In the genomic region with DNA sequence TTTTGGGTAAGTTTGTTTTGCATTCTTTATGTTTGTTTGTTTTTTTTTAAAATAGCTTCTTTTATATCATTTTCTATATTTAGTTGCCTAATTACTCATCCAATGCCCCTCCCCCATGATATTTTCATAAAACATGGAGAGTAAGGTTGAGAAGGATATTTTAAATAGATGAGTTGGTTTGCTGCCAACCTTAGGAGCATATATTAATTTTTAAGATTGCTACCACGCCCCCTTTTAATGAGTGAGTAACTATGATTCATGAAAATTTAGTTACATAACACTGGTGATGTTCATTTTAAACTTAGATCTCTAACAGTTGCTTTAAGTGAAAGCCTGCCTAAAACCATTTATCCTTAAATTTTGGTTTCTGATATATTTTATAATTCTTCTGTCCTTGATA, we compare ENCODE assay signal across 16 cellular contexts. TPM values are rescaled to one million over a fixed set of nuclear protein-coding genes. Genes with fewer than 3 reads are reported as not detected.
DNase-seq lines count a peak whose midpoint lies in the region; ATAC-seq, FAIRE-seq and TF ChIP-seq lines count a peak whose summit lies in the region.
"Had no signal": no experiment of that assay in that cellular context is flagged by ENCODE, and none has a peak within 500 bp of the region (broad histone marks: within the 10 kb centered on the region; RNA-seq: fewer than 3 reads in every experiment).

No MANE protein-coding gene starts in this region.

- peak overlapping the region; percentile 60 for H3K27ac Mint-ChIP-seq in T-helper 1 cell treated with Interleukin-12 subunit alpha and Interleukin-12 subunit beta and Interleukin-4 antibody, amounts not matched to agents 30 μg/mL and 1 μg/mL, for 36 hours
- peak overlapping the region; percentile 69 for H3K27ac Mint-ChIP-seq in HFFc6
- peak overlapping the region; percentile 88 for H3K27ac Mint-ChIP-seq in activated naive CD8-positive, alpha-beta T cell treated with anti-CD3 and anti-CD28 coated beads, Interleukin-2, amount 10 ng/mL, durations not matched to agents 7 days and 5 days

- H3K36me3 ChIP-seq in WERI-Rb-1, result peaks cover 71% of the 10 kb centered on the region

- no peak overlapping the region for H3K4me3 ChIP-seq in WERI-Rb-1 (ENCODE audit: low read depth, low read length)
- H3K4me3 ChIP-seq: HAP-1, thoracic aorta had no signal

- H3K36me3 Mint-ChIP-seq in T-helper 1 cell treated with Interleukin-12 subunit alpha and Interleukin-12 subunit beta and Interleukin-4 antibody, amounts not matched to agents 30 μg/mL and 1 μg/mL, for 36 hours (ENCODE audit: low read depth), result peaks cover 48% of the 10 kb centered on the region
- H3K36me3 Mint-ChIP-seq in HFFc6 (ENCODE audit: low read depth), result peaks cover 67% of the 10 kb centered on the region
- peaks cover 45% of the 10 kb centered on the region for H3K36me3 Mint-ChIP-seq in activated naive CD8-positive, alpha-beta T cell treated with anti-CD3 and anti-CD28 coated beads, Interleukin-2, amount 10 ng/mL, durations not matched to agents 7 days and 5 days

- H3K4me3 Mint-ChIP-seq in T-helper 1 cell treated with Interleukin-12 subunit alpha and Interleukin-12 subunit beta and Interleukin-4 antibody, amounts not matched to agents 30 μg/mL and 1 μg/mL, for 36 hours, result peak overlapping the region; percentile 29
- H3K4me3 Mint-ChIP-seq in HFFc6, result peak overlapping the region; percentile 17; the same call in 1 of the 2 replicates
- peak overlapping the region; percentile 68 for H3K4me3 Mint-ChIP-seq in activated naive CD8-positive, alpha-beta T cell treated with anti-CD3 and anti-CD28 coated beads, Interleukin-2, amount 10 ng/mL, durations not matched to agents 7 days and 5 days

- H3K27me3 ChIP-seq in WERI-Rb-1 (ENCODE audit: insufficient read depth, low read depth, severe bottlenecking), result no peaks in the 10 kb centered on the region

- POLR2A ChIA-PET in activated naive CD8-positive, alpha-beta T cell treated with anti-CD3 and anti-CD28 coated beads, Interleukin-2, amount 10 ng/mL, durations not matched to agents 7 days and 5 days (lab: Charles Lee), result interaction anchor here (0.5 to 1.2 kb wide), 5 partner anchors 10 to 320 kb away, joined by 3 to 7 read pairs (median 5); partner anchors contain the start of genes RSRP1 and TMEM50A

- FAIRE-seq in islet of Langerhans (lab: Jason Lieb, UNC), result peak; percentile 5

- TF ChIP-seq CTCF in HFFc6 (IDR thresholded peaks at IDR 0.05), result no peak
- TF ChIP-seq CTCF in WERI-Rb-1 (IDR thresholded peaks at IDR 0.05; ENCODE audit: low read depth, low read length), result no peak

- H3K9me3 Mint-ChIP-seq in T-helper 1 cell treated with Interleukin-12 subunit alpha and Interleukin-12 subunit beta and Interleukin-4 antibody, amounts not matched to agents 30 μg/mL and 1 μg/mL, for 36 hours, result no peaks in the 10 kb centered on the region
- H3K9me3 Mint-ChIP-seq in HFFc6, result no peaks in the 10 kb centered on the region
- no peaks in the 10 kb centered on the region for H3K9me3 Mint-ChIP-seq in activated naive CD8-positive, alpha-beta T cell treated with anti-CD3 and anti-CD28 coated beads, Interleukin-2, amount 10 ng/mL, durations not matched to agents 7 days and 5 days

- DNase-seq in T-helper 1 cell (no peak), HFFc6 (peak; percentile 18), NCI-H187 treated with DMSO at 0.1 percent for 48 hours (lab: John Stamatoyannopoulos, UW) (no peak), WERI-Rb-1 (no peak)
- DNase-seq in activated naive CD8-positive, alpha-beta T cell treated with anti-CD3 and anti-CD28 coated beads, Interleukin-2, amount 10 ng/mL, durations not matched to agents 7 days and 5 days, result no peak
- no peak for DNase-seq in central memory CD4-positive, alpha-beta T cell
- DNase-seq: activated CD4-positive, alpha-beta T cell treated with anti-CD3 and anti-CD28 coated beads for 1 hour; activated gamma-delta T cell treated with Interleukin-2 at 50 U/mL for 16 hours; COR-L47; mesendoderm; nucleus accumbens had no signal

- H3K27ac ChIP-seq in WERI-Rb-1, result no peak overlapping the region
- H3K27ac ChIP-seq: 22Rv1, thoracic aorta had no signal

- H3K9me3 ChIP-seq in WERI-Rb-1 (ENCODE audit: severe bottlenecking), result no peaks in the 10 kb centered on the region
- H3K9me3 ChIP-seq: HAP-1, thoracic aorta had no signal

- peaks cover 34% of the 10 kb centered on the region for H3K4me1 Mint-ChIP-seq in T-helper 1 cell treated with Interleukin-12 subunit alpha and Interleukin-12 subunit beta and Interleukin-4 antibody, amounts not matched to agents 30 μg/mL and 1 μg/mL, for 36 hours (ENCODE audit: low read depth)
- peaks cover 63% of the 10 kb centered on the region for H3K4me1 Mint-ChIP-seq in HFFc6 (ENCODE audit: low read depth)
- peaks cover 47% of the 10 kb centered on the region for H3K4me1 Mint-ChIP-seq in activated naive CD8-positive, alpha-beta T cell treated with anti-CD3 and anti-CD28 coated beads, Interleukin-2, amount 10 ng/mL, durations not matched to agents 7 days and 5 days

- no peaks in the 10 kb centered on the region for H3K27me3 Mint-ChIP-seq in T-helper 1 cell treated with Interleukin-12 subunit alpha and Interleukin-12 subunit beta and Interleukin-4 antibody, amounts not matched to agents 30 μg/mL and 1 μg/mL, for 36 hours (ENCODE audit: low read depth)
- no peaks in the 10 kb centered on the region for H3K27me3 Mint-ChIP-seq in HFFc6 (ENCODE audit: insufficient read depth)
- H3K27me3 Mint-ChIP-seq in activated naive CD8-positive, alpha-beta T cell treated with anti-CD3 and anti-CD28 coated beads, Interleukin-2, amount 10 ng/mL, durations not matched to agents 7 days and 5 days, result no peaks in the 10 kb centered on the region

- ATAC-seq in activated naive CD8-positive, alpha-beta T cell treated with anti-CD3 and anti-CD28 coated beads, Interleukin-2, amount 10 ng/mL, durations not matched to agents 7 days and 5 days (ENCODE audit: low read depth), result no peak

RNA-seq across cellular contexts. Expression of gene TMEM50A, which starts 18.7 kb away (rescaled TPM):
- 100 to 1,000 TPM; 166 to 270 (median 254) TPM for total RNA-seq in HFFc6 (2021; fragmentation: NEBNext Ultra II Directional; extraction: Animal tissue kit (Norgen Biotek cat#: 25700))
- total RNA-seq in activated naive CD8-positive, alpha-beta T cell treated with anti-CD3 and anti-CD28 coated beads, Interleukin-2, amount 10 ng/mL, durations not matched to agents 7 days and 5 days, result 100 to 1,000 TPM; 118 to 121 TPM

Comparison
In these comparisons a context has a peak if more than half of its experiments do, and no peak if none do; other contexts are left out.
1. H3K4me3 Mint-ChIP-seq: peak in every context shown above with its lines; median percentile 68 in activated naive CD8-positive, alpha-beta T cell treated with anti-CD3 and anti-CD28 coated beads, Interleukin-2, amount 10 ng/mL, durations not matched to agents 7 days and 5 days; 29 in T-helper 1 cell treated with Interleukin-12 subunit alpha and Interleukin-12 subunit beta and Interleukin-4 antibody, amounts not matched to agents 30 μg/mL and 1 μg/mL, for 36 hours; 17 in HFFc6.